ENCODE assay signal across 26 cellular contexts in genomic region chr2:147094077-147094476, GRCh38.
"Had no signal": no experiment of that assay in that cellular context is flagged by ENCODE, and none has a peak within 500 bp of the region (broad histone marks: within the 10 kb centered on the region; RNA-seq: fewer than 3 reads in every experiment).

No MANE protein-coding gene starts in this region.

- H3K27ac Mint-ChIP-seq: activated CD8-positive, alpha-beta memory T cell treated with anti-CD3 and anti-CD28 coated beads, Interleukin-2, amount 10 ng/mL, durations not matched to agents 7 days and 5 days; activated naive CD4-positive, alpha-beta T cell treated with anti-CD3 and anti-CD28 coated beads, Interleukin-2, amount 50 U/mL, for 72 hours; activated naive CD8-positive, alpha-beta T cell treated with anti-CD3 and anti-CD28 coated beads, Interleukin-2, amount 50 U/mL, for 24 hours; activated T-cell treated with anti-CD3 and anti-CD28 coated beads, Interleukin-2, amount 50 U/mL, for 24 hours; activated T-helper 1 cell treated with anti-CD3 and anti-CD28 coated beads, Interleukin-12 subunit alpha, Interleukin-12 subunit beta, Interleukin-2, Interleukin-4 antibody, amounts not matched to agents 30 ng/mL and 10 ng/mL and 1 ng/mL, durations not matched to agents 14 hours and 24 hours and 36 hours; T-cell had no signal

- H3K36me3 Mint-ChIP-seq: activated CD8-positive, alpha-beta memory T cell treated with anti-CD3 and anti-CD28 coated beads, Interleukin-2, amount 10 ng/mL, durations not matched to agents 7 days and 5 days; activated naive CD4-positive, alpha-beta T cell treated with anti-CD3 and anti-CD28 coated beads, Interleukin-2, amount 50 U/mL, for 72 hours; T-cell had no signal

- H3K9me3 Mint-ChIP-seq: activated naive CD8-positive, alpha-beta T cell treated with anti-CD3 and anti-CD28 coated beads, Interleukin-2, amount 50 U/mL, for 24 hours; activated T-cell treated with anti-CD3 and anti-CD28 coated beads, Interleukin-2, amount 50 U/mL, for 24 hours; activated T-helper 1 cell treated with anti-CD3 and anti-CD28 coated beads, Interleukin-12 subunit alpha, Interleukin-12 subunit beta, Interleukin-2, Interleukin-4 antibody, amounts not matched to agents 30 ng/mL and 10 ng/mL and 1 ng/mL, durations not matched to agents 14 hours and 24 hours and 36 hours; T-cell had no signal

- H3K36me3 ChIP-seq: ascending aorta had no signal

- H3K4me1 Mint-ChIP-seq: activated CD8-positive, alpha-beta memory T cell treated with anti-CD3 and anti-CD28 coated beads, Interleukin-2, amount 10 ng/mL, durations not matched to agents 7 days and 5 days; activated naive CD8-positive, alpha-beta T cell treated with anti-CD3 and anti-CD28 coated beads, Interleukin-2, amount 50 U/mL, for 24 hours; T-cell had no signal

- ATAC-seq: activated CD8-positive, alpha-beta memory T cell treated with anti-CD3 and anti-CD28 coated beads, Interleukin-2, amount 10 ng/mL, durations not matched to agents 7 days and 5 days; activated naive CD4-positive, alpha-beta T cell treated with anti-CD3 and anti-CD28 coated beads, Interleukin-2, amount 50 U/mL, for 72 hours; activated naive CD8-positive, alpha-beta T cell treated with anti-CD3 and anti-CD28 coated beads, Interleukin-2, amount 50 U/mL, for 24 hours; body of pancreas; T-cell had no signal

- H3K4me3 ChIP-seq: ascending aorta, body of pancreas, PC-9 had no signal

- H3K4me3 Mint-ChIP-seq: activated CD8-positive, alpha-beta memory T cell treated with anti-CD3 and anti-CD28 coated beads, Interleukin-2, amount 10 ng/mL, durations not matched to agents 7 days and 5 days; activated naive CD8-positive, alpha-beta T cell treated with anti-CD3 and anti-CD28 coated beads, Interleukin-2, amount 50 U/mL, for 24 hours; activated T-cell treated with anti-CD3 and anti-CD28 coated beads, Interleukin-2, amount 50 U/mL, for 24 hours; activated T-helper 1 cell treated with anti-CD3 and anti-CD28 coated beads, Interleukin-12 subunit alpha, Interleukin-12 subunit beta, Interleukin-2, Interleukin-4 antibody, amounts not matched to agents 30 ng/mL and 10 ng/mL and 1 ng/mL, durations not matched to agents 14 hours and 24 hours and 36 hours; T-cell had no signal

- DNase-seq: activated CD4-positive, alpha-beta T cell treated with anti-CD3 and anti-CD28 coated beads for 48 hours; activated CD4-positive, alpha-beta T cell treated with anti-CD3 and anti-CD28 coated beads, Interleukin-2, amount 50 U/mL, for 48 hours; activated CD4-positive, CD25-positive, alpha-beta regulatory T cell treated with anti-CD3 and anti-CD28 coated beads, Interleukin-2, amount 50 U/mL, for 72 hours; activated CD8-positive, alpha-beta memory T cell treated with anti-CD3 and anti-CD28 coated beads, Interleukin-2, amount 10 ng/mL, durations not matched to agents 7 days and 5 days; activated effector memory CD4-positive, alpha-beta T cell treated with anti-CD3 and anti-CD28 coated beads, Interleukin-2, amount 50 U/mL, for 16 hours; activated naive CD4-positive, alpha-beta T cell treated with Interleukin-2 at 50 U/mL for 16 hours; activated naive CD8-positive, alpha-beta T cell treated with anti-CD3 and anti-CD28 coated beads, Interleukin-2, amount 50 U/mL, for 24 hours; activated T-cell treated with anti-CD3 and anti-CD28 coated beads, Interleukin-2, amount 50 U/mL, for 24 hours; amniotic stem cell; body of pancreas; central memory CD4-positive, alpha-beta T cell; MM.1S; NCI-H1105; NCI-H1436; NCI-H1694 treated with DMSO at 0.1 percent for 48 hours; NCI-H2029 treated with DMSO at 0.1 percent for 48 hours; NCI-H345; NCI-H510A treated with DMSO at 0.1 percent for 48 hours; NCI-H69; PC-9; SHP77 treated with DMSO at 0.1 percent for 48 hours; T-cell; T-helper 2 cell had no signal

- H2AFZ ChIP-seq: PC-9 had no signal

- H3K27ac ChIP-seq: ascending aorta, body of pancreas, PC-9 had no signal

- H3K27me3 ChIP-seq: ascending aorta, body of pancreas had no signal

- H3K9me3 ChIP-seq: ascending aorta, body of pancreas had no signal

- H3K4me1 ChIP-seq: ascending aorta had no signal

- H3K27me3 Mint-ChIP-seq: activated CD8-positive, alpha-beta memory T cell treated with anti-CD3 and anti-CD28 coated beads, Interleukin-2, amount 10 ng/mL, durations not matched to agents 7 days and 5 days; activated naive CD8-positive, alpha-beta T cell treated with anti-CD3 and anti-CD28 coated beads, Interleukin-2, amount 50 U/mL, for 24 hours had no signal
